ENCODE assay signal across 10 cellular contexts in genomic region chr1:204566583-204566955, GRCh38. TPM values are rescaled to one million over a fixed set of nuclear protein-coding genes. Genes with fewer than 3 reads are reported as not detected.
DNase-seq lines count a peak whose midpoint lies in the region; ATAC-seq and TF ChIP-seq lines count a peak whose summit lies in the region.
"Had no signal": no experiment of that assay in that cellular context is flagged by ENCODE, and none has a peak within 500 bp of the region (broad histone marks: within the 10 kb centered on the region; RNA-seq: fewer than 3 reads in every experiment).

No MANE protein-coding gene starts in this region.

- TF ChIP-seq CTCF in BE2C (IDR thresholded peaks at IDR 0.05; ENCODE audit: low read depth, low read length), result no peak
- TF ChIP-seq CTCF in CD8-positive, alpha-beta T cell (IDR thresholded peaks at IDR 0.05), result no peak
- no peak for TF ChIP-seq CTCF in Panc1 (IDR thresholded peaks at IDR 0.05)
- no peak for TF ChIP-seq CTCF in neural cell (IDR thresholded peaks at IDR 0.05; ENCODE audit: poor library complexity, severe bottlenecking)
- TF ChIP-seq CTCF in dorsolateral prefrontal cortex (IDR thresholded peaks at IDR 0.05 in 54 of 56, conservative IDR thresholded peaks at IDR 0.05 in 2 of 56; ENCODE audit: low read depth in 1 of 56, partially characterized antibody in 56 of 56), result no peak

- DNase-seq in BE2C, result no peak
- DNase-seq in CD8-positive, alpha-beta T cell, result no peak
- DNase-seq in Panc1 (ENCODE audit: low read depth, low spot score), result no peak
- no peak for DNase-seq in dorsolateral prefrontal cortex
- no peak for DNase-seq in posterior cingulate gyrus
- no peak for DNase-seq in activated T-helper 1 cell treated with anti-CD3 and anti-CD28 coated beads, Interleukin-12 subunit alpha, Interleukin-12 subunit beta, Interleukin-2, Interleukin-4 antibody, amounts not matched to agents 30 ng/mL and 10 ng/mL and 1 ng/mL, durations not matched to agents 14 hours and 24 hours and 36 hours (ENCODE audit: low spot score)
- DNase-seq: MG63, RPMI8226 had no signal

- BruUV-seq in Panc1 (replicated peaks; lab: Mats Ljungman, UMichigan), result no TSS peak

- no peaks in the 10 kb centered on the region for H3K27me3 Mint-ChIP-seq in CD8-positive, alpha-beta T cell (ENCODE audit: low read depth)
- H3K27me3 Mint-ChIP-seq in activated T-helper 1 cell treated with anti-CD3 and anti-CD28 coated beads, Interleukin-12 subunit alpha, Interleukin-12 subunit beta, Interleukin-2, Interleukin-4 antibody, amounts not matched to agents 30 ng/mL and 10 ng/mL and 1 ng/mL, durations not matched to agents 14 hours and 24 hours and 36 hours (ENCODE audit: insufficient read depth), result no peaks in the 10 kb centered on the region
- H3K27me3 Mint-ChIP-seq: CD8-positive, alpha-beta memory T cell had no signal

- POLR2A ChIA-PET in CD8-positive, alpha-beta T cell (lab: Charles Lee), result interaction anchor here (0.9 to 2.1 kb wide), 3 partner anchors 50 to 60 kb away, joined by 4 to 11 read pairs (median 10); partner anchors contain the start of gene MDM4
- POLR2A ChIA-PET in Panc1 (lab: Charles Lee), result no interaction called here

- ATAC-seq in CD8-positive, alpha-beta T cell, result no peak
- no peak for ATAC-seq in Panc1

- intact Hi-C loops in CD8-positive, alpha-beta T cell (cut with DNase I, micrococcal nuclease), result loop anchor here (1.0 kb wide), 2 partner anchors 197 to 241 kb away; no protein-coding TSS in a partner anchor
- intact Hi-C loops in Panc1 (cut with micrococcal nuclease; ENCODE audit: unreplicated experiment), result loop anchor here (1.0 to 10.0 kb wide), 2 partner anchors 241 to 378 kb away; no protein-coding TSS in a partner anchor
- intact Hi-C loops in dorsolateral prefrontal cortex (cut with DNase I), result loop anchor here (2.0 to 5.0 kb wide), 4 partner anchors 196 to 376 kb away; no protein-coding TSS in a partner anchor
- intact Hi-C loops in posterior cingulate gyrus (cut with DNase I), result loop anchor here (1.0 kb wide), 2 partner anchors 197 to 241 kb away; no protein-coding TSS in a partner anchor
- intact Hi-C loops in activated T-helper 1 cell treated with anti-CD3 and anti-CD28 coated beads, Interleukin-12 subunit alpha, Interleukin-12 subunit beta, Interleukin-2, Interleukin-4 antibody, amounts not matched to agents 30 ng/mL and 10 ng/mL and 1 ng/mL, durations not matched to agents 14 hours and 24 hours and 36 hours (cut with micrococcal nuclease), result loop anchor here (1.0 kb wide), 2 partner anchors 197 to 241 kb away; no protein-coding TSS in a partner anchor

- H3K9me3 Mint-ChIP-seq in CD8-positive, alpha-beta T cell, result no peaks in the 10 kb centered on the region
- no peaks in the 10 kb centered on the region for H3K9me3 Mint-ChIP-seq in activated T-helper 1 cell treated with anti-CD3 and anti-CD28 coated beads, Interleukin-12 subunit alpha, Interleukin-12 subunit beta, Interleukin-2, Interleukin-4 antibody, amounts not matched to agents 30 ng/mL and 10 ng/mL and 1 ng/mL, durations not matched to agents 14 hours and 24 hours and 36 hours
- H3K9me3 Mint-ChIP-seq: CD8-positive, alpha-beta memory T cell had no signal

- H3K36me3 Mint-ChIP-seq in CD8-positive, alpha-beta T cell, result peaks cover 67% of the 10 kb centered on the region
- H3K36me3 Mint-ChIP-seq in activated T-helper 1 cell treated with anti-CD3 and anti-CD28 coated beads, Interleukin-12 subunit alpha, Interleukin-12 subunit beta, Interleukin-2, Interleukin-4 antibody, amounts not matched to agents 30 ng/mL and 10 ng/mL and 1 ng/mL, durations not matched to agents 14 hours and 24 hours and 36 hours (ENCODE audit: low read depth), result peaks cover 33% of the 10 kb centered on the region

- peaks cover 49% of the 10 kb centered on the region for H3K4me1 Mint-ChIP-seq in CD8-positive, alpha-beta T cell (ENCODE audit: low read depth)
- H3K4me1 Mint-ChIP-seq in activated T-helper 1 cell treated with anti-CD3 and anti-CD28 coated beads, Interleukin-12 subunit alpha, Interleukin-12 subunit beta, Interleukin-2, Interleukin-4 antibody, amounts not matched to agents 30 ng/mL and 10 ng/mL and 1 ng/mL, durations not matched to agents 14 hours and 24 hours and 36 hours (ENCODE audit: low read depth), result peaks cover 65% of the 10 kb centered on the region

- H3K27me3 ChIP-seq in BE2C (no peaks in the 10 kb centered on the region), Panc1 (ENCODE audit: control insufficient read depth, insufficient read depth, low read length) (no peaks in the 10 kb centered on the region), neural cell (ENCODE audit: insufficient read depth, low read depth, low read length) (no peaks in the 10 kb centered on the region), dorsolateral prefrontal cortex (no peaks in the 10 kb centered on the region)
- H3K27me3 ChIP-seq in CD8-positive, alpha-beta T cell (ENCODE audit: insufficient read depth, low read length), result no peaks in the 10 kb centered on the region
- H3K27me3 ChIP-seq: MG63 had no signal

- no peak overlapping the region for H3K4me2 ChIP-seq in neural cell (ENCODE audit: low read length)

- no peaks in the 10 kb centered on the region for H4K20me1 ChIP-seq in neural cell (ENCODE audit: insufficient read depth)

- in situ Hi-C loops in Panc1 (cut with HindIII; ENCODE audit: low pct_unique_long_range_greater_than_20kb, low sequenced_read_pairs), result no loop called here

- no peaks in the 10 kb centered on the region for H3K9me2 ChIP-seq in neural cell (ENCODE audit: insufficient read depth, low read length)

- H3K27ac ChIP-seq in CD8-positive, alpha-beta T cell (ENCODE audit: low read depth, low read length), result no peak overlapping the region
- 0 out of 2 replicates have a peak overlapping the region, but pooled peaks have one; percentile 3 for H3K27ac ChIP-seq in Panc1 (ENCODE audit: low read length)
- peak overlapping the region; percentile 3 for H3K27ac ChIP-seq in neural cell (ENCODE audit: low read length)
- H3K27ac ChIP-seq in dorsolateral prefrontal cortex, result peak overlapping the region in 12 of 59 donors; percentile 4 to 54 (median 30)

- peaks cover 5% of the 10 kb centered on the region for H3F3A ChIP-seq in neural cell (ENCODE audit: insufficient read depth, low read length, poor library complexity, severe bottlenecking)

- peak overlapping the region; percentile 47; the same call in 1 of the 2 replicates for H3K4me3 ChIP-seq in BE2C (ENCODE audit: low read depth, low read length)
- H3K4me3 ChIP-seq in CD8-positive, alpha-beta T cell (ENCODE audit: low read depth, low read length), result no peak overlapping the region
- no peak overlapping the region for H3K4me3 ChIP-seq in Panc1 (ENCODE audit: low read depth in 2 of 2, low read length in 2 of 2)
- H3K4me3 ChIP-seq in neural cell (ENCODE audit: low read length), result no peak overlapping the region
- peak overlapping the region in 10 of 59 donors; percentile 24 to 35 (median 29) for H3K4me3 ChIP-seq in dorsolateral prefrontal cortex
- H3K4me3 ChIP-seq: MG63 had no signal

- H3K36me3 ChIP-seq in BE2C (no peaks in the 10 kb centered on the region), Panc1 (ENCODE audit: control insufficient read depth, insufficient read depth, low read length) (no peaks in the 10 kb centered on the region), neural cell (ENCODE audit: insufficient read depth, low read length) (no peaks in the 10 kb centered on the region)
- peaks cover 9% of the 10 kb centered on the region for H3K36me3 ChIP-seq in CD8-positive, alpha-beta T cell (ENCODE audit: insufficient read depth, low read length)

- no peak for TF ChIP-seq RAD21 in neural cell (conservative IDR thresholded peaks at IDR 0.05)

- H3K4me1 ChIP-seq in BE2C, result peaks cover 13% of the 10 kb centered on the region
- peaks cover 35% of the 10 kb centered on the region for H3K4me1 ChIP-seq in CD8-positive, alpha-beta T cell (ENCODE audit: insufficient read depth, low read length)
- peaks cover 15% of the 10 kb centered on the region for H3K4me1 ChIP-seq in Panc1 (ENCODE audit: control insufficient read depth, insufficient read depth, low read length)

- no peaks in the 10 kb centered on the region for H3K79me2 ChIP-seq in neural cell (replicated peaks; ENCODE audit: insufficient read depth, low read length)

- TF ChIP-seq EP300 in neural cell (conservative IDR thresholded peaks at IDR 0.05; ENCODE audit: poor library complexity, severe bottlenecking), result no peak

- peak overlapping the region; percentile 18 for H3K9ac ChIP-seq in neural cell (ENCODE audit: low read length)

- H3K27ac Mint-ChIP-seq in CD8-positive, alpha-beta T cell, result peak overlapping the region; percentile 8
- H3K27ac Mint-ChIP-seq in activated T-helper 1 cell treated with anti-CD3 and anti-CD28 coated beads, Interleukin-12 subunit alpha, Interleukin-12 subunit beta, Interleukin-2, Interleukin-4 antibody, amounts not matched to agents 30 ng/mL and 10 ng/mL and 1 ng/mL, durations not matched to agents 14 hours and 24 hours and 36 hours, result no peak overlapping the region

- CTCF ChIA-PET in CD8-positive, alpha-beta T cell (lab: Charles Lee), result interaction anchor here (0.8 to 3.0 kb wide), 17 partner anchors 12 to 241 kb away, joined by 3 to 30 read pairs (median 7); no protein-coding TSS in a partner anchor
- CTCF ChIA-PET in Panc1 (lab: Charles Lee), result interaction anchor here (0.9 to 3.9 kb wide), 4 partner anchors 50 to 449 kb away, joined by 3 to 61 read pairs (median 4); partner anchors contain the start of gene MDM4

- H2AFZ ChIP-seq in neural cell (ENCODE audit: low read depth, low read length), result no peak overlapping the region

- H3K4me3 Mint-ChIP-seq in CD8-positive, alpha-beta T cell, result no peak overlapping the region
- H3K4me3 Mint-ChIP-seq in activated T-helper 1 cell treated with anti-CD3 and anti-CD28 coated beads, Interleukin-12 subunit alpha, Interleukin-12 subunit beta, Interleukin-2, Interleukin-4 antibody, amounts not matched to agents 30 ng/mL and 10 ng/mL and 1 ng/mL, durations not matched to agents 14 hours and 24 hours and 36 hours, result no peak overlapping the region
- H3K4me3 Mint-ChIP-seq: CD8-positive, alpha-beta memory T cell had no signal

- H3K9me3 ChIP-seq in BE2C (no peaks in the 10 kb centered on the region), Panc1 (ENCODE audit: control insufficient read depth, insufficient read depth, low read depth, low read length) (no peaks in the 10 kb centered on the region), neural cell (ENCODE audit: low read length) (no peaks in the 10 kb centered on the region)
- no peaks in the 10 kb centered on the region for H3K9me3 ChIP-seq in CD8-positive, alpha-beta T cell (ENCODE audit: low read length)

TF ChIP-seq in neural cell, 6 proteins besides CTCF, POLR2A, EP300 and RAD21 (continues in another document):
- TF ChIP-seq POLR2AphosphoS5 (IDR thresholded peaks at IDR 0.05), result no peak

RNA-seq across cellular contexts. Expression of gene MDM4, which starts 50.4 kb away (rescaled TPM):
- 8.1 TPM for polyA plus RNA-seq in BE2C (2012; ENCODE audit: insufficient read depth, insufficient read length, low read depth)
- 100 to 1,000 TPM; 209 to 218 TPM for total RNA-seq in CD8-positive, alpha-beta T cell
- 42.1 TPM for total RNA-seq in Panc1 (2021; ENCODE audit: unreplicated experiment)
- polyA plus RNA-seq in Panc1 (2012; ENCODE audit: insufficient read length), result 2.6 TPM
- polyA plus RNA-seq in neural cell, result 36.8 and 40.5 TPM in 2 replicates
- 65.7 and 83.3 TPM in 2 replicates for polyA minus RNA-seq in neural cell
- total RNA-seq in dorsolateral prefrontal cortex, result 100 to 1,000 TPM in 47 of 120 experiments, 10 to 100 TPM in 73; 56.3 to 151 (median 97.1) TPM
- 75.5 and 80.3 TPM in 2 replicates for total RNA-seq in activated T-helper 1 cell treated with anti-CD3 and anti-CD28 coated beads, Interleukin-12 subunit alpha, Interleukin-12 subunit beta, Interleukin-2, Interleukin-4 antibody, amounts not matched to agents 30 ng/mL and 10 ng/mL and 1 ng/mL, durations not matched to agents 14 hours and 24 hours and 36 hours
